In genomic region chr9:121698627-121699270, GRCh38 we compare ENCODE assay signal across 8 cellular contexts. TPM values are rescaled to one million over a fixed set of nuclear protein-coding genes. Genes with fewer than 3 reads are reported as not detected.
DNase-seq lines count a peak whose midpoint lies in the region; ATAC-seq and TF ChIP-seq lines count a peak whose summit lies in the region.

No MANE protein-coding gene starts in this region.

- H3K4me3 ChIP-seq in BLaER1 (peak overlapping the region; percentile 77), H7 (ENCODE audit: insufficient read depth, low read depth, low read length) (peak overlapping the region; percentile 61), foreskin fibroblast (ENCODE audit: low read depth in 1 of 2, low read length in 2 of 2) (peak overlapping the region; percentile 71 to 74), retinal pigment epithelial cell (ENCODE audit: low read length) (peak overlapping the region; percentile 62)

- H3K9ac ChIP-seq in BLaER1, result peak overlapping the region; percentile 79; the same call in 1 of the 2 replicates

- H3K9me3 ChIP-seq in BLaER1, result no peaks in the 10 kb centered on the region

- TF ChIP-seq CTCF in foreskin fibroblast (IDR thresholded peaks at IDR 0.05; ENCODE audit: low read depth, low read length), result no peak
- no peak for TF ChIP-seq CTCF in retinal pigment epithelial cell (conservative IDR thresholded peaks at IDR 0.05; ENCODE audit: low read depth, low read length)

- H3K4me1 ChIP-seq in BLaER1, result peaks cover 74% of the 10 kb centered on the region

- H3K36me3 ChIP-seq in BLaER1 (no peaks in the 10 kb centered on the region), H7 (replicated peaks; ENCODE audit: control insufficient read depth, insufficient read depth, low read length) (no peaks in the 10 kb centered on the region)

- peak; percentile 99 for DNase-seq in H7
- DNase-seq in SK-N-DZ (ENCODE audit: low spot score), result peak; percentile 59
- peak in 1 of 2 donors; percentile 71 for DNase-seq in foreskin fibroblast
- DNase-seq in retinal pigment epithelial cell (ENCODE audit: low read depth), result no peak
- no peak for DNase-seq in inferior parietal cortex (ENCODE audit: extremely low spot score)
- DNase-seq in globus pallidus (ENCODE audit: low spot score), result no peak

- H3K27ac ChIP-seq in BLaER1, result peak overlapping the region; percentile 93; the same call in 1 of the 2 replicates

- H3K27me3 ChIP-seq in BLaER1, result peaks cover 8% of the 10 kb centered on the region; the same call in 1 of the 2 replicates
- H3K27me3 ChIP-seq in H7 (ENCODE audit: control insufficient read depth, insufficient read depth, low read length), result peaks cover 7% of the 10 kb centered on the region

- peaks cover 88% of the 10 kb centered on the region for H4K20me1 ChIP-seq in BLaER1

- H3K4me2 ChIP-seq in BLaER1, result peak overlapping the region; percentile 96

- no peak for ATAC-seq in GM19455 (IDR thresholded peaks at IDR 0.05; ENCODE audit: unreplicated experiment)

RNA-seq across cellular contexts. Expression of gene DAB2IP, which starts 47.3 kb away (rescaled TPM):
- 24.1 and 34.6 TPM in 2 replicates for total RNA-seq in H7 (2014; rRNA removed; shearing (Covaris generic))
- 19.9 and 27.0 TPM in 2 replicates for polyA plus RNA-seq in SK-N-DZ (2014; cell fraction: cytosol; rRNA removed)
- polyA plus RNA-seq in SK-N-DZ (2014; cell fraction: nucleus; rRNA removed), result 18.5 and 25.6 TPM in 2 replicates

Comparison
In these comparisons a context has a peak if more than half of its experiments do, and no peak if none do; other contexts are left out.
1. DNase-seq: peak in H7 (single experiment) and SK-N-DZ (single experiment); none in retinal pigment epithelial cell (single experiment), inferior parietal cortex (single experiment) and globus pallidus (single experiment).
2. Peak in every context shown above with its lines, with median percentiles within 50 percentile points of each other: H3K4me3 ChIP-seq.